In genomic region chr3:181921220-181921619, GRCh38 we compare ENCODE assay signal across 11 cellular contexts.
DNase-seq lines count a peak whose midpoint lies in the region; ATAC-seq, FAIRE-seq and TF ChIP-seq lines count a peak whose summit lies in the region.
"Had no signal": no experiment of that assay in that cellular context is flagged by ENCODE, and none has a peak within 500 bp of the region (broad histone marks: within the 10 kb centered on the region; RNA-seq: fewer than 3 reads in every experiment).

No MANE protein-coding gene starts in this region.

- CTCF ChIA-PET in H1 (lab: Charles Lee; ENCODE audit: partially characterized antibody), result interaction anchor here (0.5 kb wide), 1 partner anchor 932 kb away, joined by 3 read pairs; no protein-coding TSS in a partner anchor

- no peak overlapping the region for H2AK5ac ChIP-seq in H1 (ENCODE audit: low read depth, low read length)

- POLR2A ChIA-PET in H1 (lab: Charles Lee; ENCODE audit: partially characterized antibody), result no interaction called here

- no peak overlapping the region for H2BK20ac ChIP-seq in H1 (ENCODE audit: low read length)

- no peak overlapping the region for H4K91ac ChIP-seq in H1 (replicated peaks; ENCODE audit: insufficient read length, low read length)

- H3K23ac ChIP-seq in H1 (ENCODE audit: insufficient read length), result no peak overlapping the region

- no peak overlapping the region for H3K4me3 ChIP-seq in H1 (ENCODE audit: extremely low read depth in 1 of 4, insufficient read depth in 2 of 4, low read depth in 3 of 4, low read length in 4 of 4)
- H3K4me3 ChIP-seq: left lung, ovary had no signal

- no peak overlapping the region for H2BK15ac ChIP-seq in H1 (ENCODE audit: low read length)

- H3K56ac ChIP-seq in H1 (replicated peaks; ENCODE audit: insufficient read length, low read depth, low read length), result no peak overlapping the region

- no peak for DNase-seq in H1 (ENCODE audit: low read depth in 1 of 2, low spot score in 2 of 2)
- no peak for DNase-seq in stimulated activated CD4-positive, alpha-beta T cell treated with anti-CD3 and anti-CD28 coated beads, Interleukin-15, amount 100 ng/mL, for 24 hours
- DNase-seq in kidney tubule cell (ENCODE audit: low spot score), result no peak
- no peak for DNase-seq in stimulated activated CD4-positive, alpha-beta T cell treated with anti-CD3 and anti-CD28 coated beads, Interleukin-2, amount 100 ng/mL, for 48 hours
- DNase-seq in NCI-H748 (lab: John Stamatoyannopoulos, UW; ENCODE audit: unreplicated experiment), result no peak
- DNase-seq: activated naive CD4-positive, alpha-beta T cell treated with Interleukin-2 at 50 U/mL for 16 hours; left lung; ovary had no signal

- no peak for TF ChIP-seq CTCF in H1 (IDR thresholded peaks at IDR 0.05; ENCODE audit: control extremely low read depth in 1 of 3, insufficient read depth in 1 of 3, low read depth in 1 of 3, low read length in 3 of 3)

- no peak for TF ChIP-seq RAD21 in H1 (IDR thresholded peaks at IDR 0.05 in 1 of 2, conservative IDR thresholded peaks at IDR 0.05 in 1 of 2; ENCODE audit: low read depth in 2 of 2, low read length in 2 of 2)

- 100% methylated on average over 2 of the region's 2 CpGs; no CpG with 5 or more reads in 1 of the 2 experiments for WGBS in H1 (ENCODE audit: extremely low coverage in 1 of 2, insufficient coverage in 1 of 2, insufficient read length in 1 of 2, insufficient replicate concordance in 2 of 2, low coverage in 1 of 2, low lambda C conversion rate in 2 of 2, missing lambda C conversion rate in 1 of 2), 2 experiments

- H3K4me2 ChIP-seq in H1 (ENCODE audit: insufficient read depth in 1 of 2, low read depth in 2 of 2, low read length in 2 of 2), result no peak overlapping the region

- H2AFZ ChIP-seq in H1 (ENCODE audit: low read length), result 0 out of 2 replicates have a peak overlapping the region, but pooled peaks have one; percentile 48

- no peak overlapping the region for H2BK12ac ChIP-seq in H1 (ENCODE audit: low read depth, low read length)

- H3K79me1 ChIP-seq in H1 (ENCODE audit: low read depth, low read length), result no peaks in the 10 kb centered on the region

- H3K79me2 ChIP-seq in H1 (ENCODE audit: control insufficient read depth in 1 of 2, insufficient read depth in 2 of 2, low read length in 2 of 2), result no peaks in the 10 kb centered on the region

- no peak overlapping the region for H3K9ac ChIP-seq in H1 (replicated peaks in 1 of 4; ENCODE audit: extremely low read depth in 1 of 4, low read depth in 3 of 4, low read length in 3 of 4)

- no peak overlapping the region for H2BK5ac ChIP-seq in H1 (ENCODE audit: low read depth, low read length)

- H3K4me1 ChIP-seq in H1 (replicated peaks in 1 of 4; ENCODE audit: control insufficient read depth in 3 of 4, insufficient read depth in 4 of 4, low read length in 3 of 4), result peaks cover 0 to 5% (median 0%) of the 10 kb centered on the region in 4 experiments; a peak in 2 of 7 replicates
- H3K4me1 ChIP-seq: left lung had no signal

- H3K36me3 ChIP-seq in H1 (ENCODE audit: control insufficient read depth in 2 of 4, insufficient read depth in 4 of 4, low read length in 3 of 4), result no peaks in the 10 kb centered on the region; a peak in 1 of 8 replicates
- H3K36me3 ChIP-seq: left lung, ovary had no signal

- no peaks in the 10 kb centered on the region for H3K27me3 ChIP-seq in H1 (replicated peaks in 1 of 4; ENCODE audit: control insufficient read depth in 3 of 4, extremely low read depth in 1 of 4, insufficient read depth in 3 of 4, low read length in 3 of 4)
- H3K27me3 ChIP-seq: left lung, ovary had no signal

- H3K23me2 ChIP-seq in H1 (ENCODE audit: low read depth, low read length), result no peaks in the 10 kb centered on the region

- TF ChIP-seq POLR2A in H1 (IDR thresholded peaks at IDR 0.05; ENCODE audit: control extremely low read depth in 1 of 2, low read depth in 2 of 2, low read length in 2 of 2), result no peak

- H4K20me1 ChIP-seq in H1 (replicated peaks in 1 of 2; ENCODE audit: control insufficient read depth in 1 of 2, insufficient read depth in 2 of 2, low read length in 2 of 2), result no peaks in the 10 kb centered on the region

- no peak for TF ChIP-seq EP300 in H1 (IDR thresholded peaks at IDR 0.05; ENCODE audit: borderline replicate concordance in 1 of 2, low read depth in 2 of 2, low read length in 2 of 2)

- no peak overlapping the region for H2BK120ac ChIP-seq in H1 (replicated peaks; ENCODE audit: low read depth, low read length)

- H3K14ac ChIP-seq in H1 (ENCODE audit: insufficient read length), result no peak overlapping the region

- H4K5ac ChIP-seq in H1 (ENCODE audit: insufficient read length, low read depth, low read length), result no peak overlapping the region

- H3K4ac ChIP-seq in H1 (replicated peaks; ENCODE audit: insufficient read length, low read depth, low read length), result no peak overlapping the region

- H3K18ac ChIP-seq in H1 (ENCODE audit: extremely low read depth, low read length), result no peak overlapping the region

- H3K27ac ChIP-seq in H1 (ENCODE audit: low read depth, low read length), result no peak overlapping the region
- H3K27ac ChIP-seq: left lung, ovary had no signal

- no peak overlapping the region for H4K8ac ChIP-seq in H1 (ENCODE audit: extremely low read depth, insufficient read depth, low read length)

- peaks cover 0 to 10% of the 10 kb centered on the region in 2 experiments; a peak in 1 of 4 replicates for H3K9me3 ChIP-seq in H1 (ENCODE audit: insufficient read depth in 2 of 2, low read depth in 1 of 2, low read length in 1 of 2)
- H3K9me3 ChIP-seq: ovary had no signal

- ATAC-seq in GM18873 (IDR thresholded peaks at IDR 0.05; ENCODE audit: low FRiP score, unreplicated experiment), result peak; percentile 94
- peak; percentile 95 for ATAC-seq in GM21619 (IDR thresholded peaks at IDR 0.05; ENCODE audit: unreplicated experiment)
- peak; percentile 94 for ATAC-seq in HG03108 (IDR thresholded peaks at IDR 0.05; ENCODE audit: unreplicated experiment)
- ATAC-seq: left lung had no signal

- FAIRE-seq in H1 (lab: Jason Lieb, UNC), result no peak

TF ChIP-seq in H1, 55 proteins besides CTCF, POLR2A, EP300 and RAD21:
- TF ChIP-seq EGR1 (IDR thresholded peaks at IDR 0.05; ENCODE audit: borderline replicate concordance, low read depth, low read length) (no peak), RXRA (IDR thresholded peaks at IDR 0.05; ENCODE audit: insufficient read depth, low read depth, low read length) (no peak), CHD1 (IDR thresholded peaks at IDR 0.05; ENCODE audit: low read depth, low read length) (no peak), GTF2F1 (IDR thresholded peaks at IDR 0.05; ENCODE audit: borderline replicate concordance, low read depth, low read length) (no peak), NRF1 (IDR thresholded peaks at IDR 0.05; ENCODE audit: low read depth, low read length) (no peak), SP2 (IDR thresholded peaks at IDR 0.05; ENCODE audit: low read length) (no peak), MAFK (IDR thresholded peaks at IDR 0.05; ENCODE audit: low read depth, low read length) (no peak), ASH2L (IDR thresholded peaks at IDR 0.05; ENCODE audit: low read length) (no peak)
